8 cellular contexts compared by ENCODE assay signal in genomic region chr19:48624791-48625723, GRCh38. TPM values are rescaled to one million over a fixed set of nuclear protein-coding genes. Genes with fewer than 3 reads are reported as not detected.
DNase-seq lines count a peak whose midpoint lies in the region; ATAC-seq and TF ChIP-seq lines count a peak whose summit lies in the region.

No MANE protein-coding gene starts in this region.

- no peaks in the 10 kb centered on the region for H3K9me3 ChIP-seq in heart right ventricle

- peak in 1 of 8 donors; percentile 4 for ATAC-seq in heart right ventricle
- no peak for ATAC-seq in memory B cell (ENCODE audit: low read depth)
- no peak for ATAC-seq in HG03520 (IDR thresholded peaks at IDR 0.05; ENCODE audit: unreplicated experiment)

- peaks cover 12% of the 10 kb centered on the region for H3K36me3 Mint-ChIP-seq in memory B cell

- H3K27me3 Mint-ChIP-seq in memory B cell, result no peaks in the 10 kb centered on the region

- H3K4me1 ChIP-seq in heart right ventricle (peaks cover 6 to 43% (median 18%) of the 10 kb centered on the region in 9 donors), urinary bladder (ENCODE audit: insufficient read depth) (no peaks in the 10 kb centered on the region)

- peak overlapping the region; percentile 5 for H3K4me3 Mint-ChIP-seq in memory B cell

- peak overlapping the region in 9 of 10 donors; percentile 36 to 58 (median 49) for H3K4me3 ChIP-seq in heart right ventricle
- peak overlapping the region; percentile 60 for H3K4me3 ChIP-seq in astrocyte of the spinal cord (ENCODE audit: low read depth, low read length)
- peak overlapping the region; percentile 38 for H3K4me3 ChIP-seq in urinary bladder (ENCODE audit: low read depth, low read length)

- no peaks in the 10 kb centered on the region for H3K9me3 Mint-ChIP-seq in memory B cell

- peaks cover 26% of the 10 kb centered on the region for H3K4me1 Mint-ChIP-seq in memory B cell

- peak overlapping the region; percentile 73 for H3K27ac Mint-ChIP-seq in memory B cell

- TF ChIP-seq CTCF in heart right ventricle (IDR thresholded peaks at IDR 0.05) (no peak), astrocyte of the spinal cord (IDR thresholded peaks at IDR 0.05; ENCODE audit: low read depth, low read length) (no peak)

- in situ Hi-C loops in astrocyte of the spinal cord (cut with HindIII; ENCODE audit: low sequenced_read_pairs), result no loop called here

- 51 to 55% methylated on average over 23 to 24 of the region's 24 CpGs for WGBS in heart right ventricle, 2 donors
- 53% methylated on average over 24 of the region's 24 CpGs for WGBS in urinary bladder

- H3K27me3 ChIP-seq in heart right ventricle, result no peaks in the 10 kb centered on the region

- intact Hi-C loops in heart right ventricle (cut with DNase I) (no loop called here), cardiac septum (cut with DNase I) (no loop called here)

- peaks cover 0 to 47% (median 3%) of the 10 kb centered on the region in 9 donors for H3K36me3 ChIP-seq in heart right ventricle
- no peaks in the 10 kb centered on the region for H3K36me3 ChIP-seq in urinary bladder (ENCODE audit: insufficient read depth)

- H3K27ac ChIP-seq in heart right ventricle (peak overlapping the region in 5 of 10 donors; percentile 43 to 77 (median 68)), urinary bladder (ENCODE audit: low read depth) (no peak overlapping the region)

- DNase-seq in heart right ventricle, result no peak
- no peak for DNase-seq in cardiac septum (ENCODE audit: low spot score)
- no peak for DNase-seq in astrocyte of the spinal cord (ENCODE audit: low read depth, low spot score)
- peak in 1 of 2 donors; percentile 20 for DNase-seq in memory B cell (ENCODE audit: low spot score in 2 of 2)
- DNase-seq in RKO (ENCODE audit: low spot score), result no peak
- no peak for DNase-seq in GM03348 (ENCODE audit: low spot score)

RNA-seq across cellular contexts. Expression of gene SPHK2, which starts 5.8 kb away (rescaled TPM):
- total RNA-seq in heart right ventricle, result 10 to 100 TPM in 2 of 10 donors, 1 to 10 TPM in 8; 5.7 to 13.0 (median 7.7) TPM
- 10 to 100 TPM in 1 of 2 donors, 1 to 10 TPM in 1; 8.7 to 15.9 TPM for polyA plus RNA-seq in heart right ventricle
- 8.5 TPM for total RNA-seq in cardiac septum
- total RNA-seq in urinary bladder, result 4.9 TPM
- polyA plus RNA-seq in urinary bladder, result 22.0 TPM

RNA-seq across cellular contexts. Expression of gene RPL18, which starts 6.1 kb away (rescaled TPM):
- total RNA-seq in heart right ventricle, result 100 to 1,000 TPM; 493 to 753 (median 543) TPM
- 1,000 to 10,000 TPM; 1,418 to 2,257 TPM for polyA plus RNA-seq in heart right ventricle
- 437 TPM for total RNA-seq in cardiac septum
- total RNA-seq in urinary bladder, result 1,113 TPM
- 2,167 TPM for polyA plus RNA-seq in urinary bladder

RNA-seq across cellular contexts. Expression of gene FAM83E, which starts 10.2 kb away (rescaled TPM):
- total RNA-seq in heart right ventricle (not detected), cardiac septum (not detected), urinary bladder (0.58 TPM)
- polyA plus RNA-seq in heart right ventricle (under 1 TPM in 1 of 2 donors, not detected in 1; 0.01 TPM), urinary bladder (1.1 TPM)

RNA-seq across cellular contexts. Expression of gene DBP, which starts 12.1 kb away (rescaled TPM):
- 10 to 100 TPM in 8 of 10 donors, 1 to 10 TPM in 2; 2.4 to 30.0 (median 12.8) TPM for total RNA-seq in heart right ventricle
- polyA plus RNA-seq in heart right ventricle, result 10 to 100 TPM in 1 of 2 donors, 1 to 10 TPM in 1; 5.8 to 11.6 TPM
- 4.4 TPM for total RNA-seq in cardiac septum
- total RNA-seq in urinary bladder, result 4.6 TPM
- 12.3 TPM for polyA plus RNA-seq in urinary bladder

RNA-seq across cellular contexts. Expression of gene SPACA4, which starts 18.5 kb away (rescaled TPM):
- not detected for total RNA-seq in heart right ventricle
- polyA plus RNA-seq in heart right ventricle, result not detected
- not detected for total RNA-seq in cardiac septum
- total RNA-seq in urinary bladder, result not detected
- polyA plus RNA-seq in urinary bladder, result not detected
